31 cellular contexts compared by ENCODE assay signal in the genomic region with DNA sequence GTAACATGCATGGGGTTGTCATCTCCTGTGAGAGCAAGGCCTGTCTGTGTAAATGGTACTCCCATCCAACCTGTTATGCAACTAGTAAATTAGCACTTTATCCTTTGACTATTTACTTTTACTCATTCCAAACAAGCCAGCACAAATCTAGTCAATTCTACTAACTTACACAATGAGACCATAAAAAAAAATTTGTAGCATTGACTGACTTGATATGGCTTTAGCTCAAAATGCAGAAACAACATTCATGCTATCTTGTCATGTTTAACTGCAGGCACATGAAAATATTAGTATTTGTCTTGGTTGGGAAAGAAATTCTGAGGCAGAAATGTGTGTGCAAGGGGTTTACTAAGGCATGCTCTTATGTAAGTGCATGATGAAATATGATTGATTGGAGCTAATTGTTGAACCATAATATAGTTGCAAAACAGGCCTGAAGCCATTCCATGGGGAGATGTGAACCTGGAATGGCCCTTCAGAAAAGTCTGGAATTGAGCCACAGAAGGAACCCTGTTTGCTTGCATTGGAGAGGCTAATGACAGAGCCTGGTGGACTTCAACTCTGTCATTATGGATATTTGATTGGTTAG. TPM values are rescaled to one million over a fixed set of nuclear protein-coding genes. Genes with fewer than 3 reads are reported as not detected.
"Had no signal": no experiment of that assay in that cellular context is flagged by ENCODE, and none has a peak within 500 bp of the region (broad histone marks: within the 10 kb centered on the region; RNA-seq: fewer than 3 reads in every experiment).

No MANE protein-coding gene starts in this region.

- ATAC-seq: gastroesophageal sphincter; left ventricle myocardium superior; naive thymus-derived CD4-positive, alpha-beta T cell; stimulated activated memory B cell treated with anti-CD40 and anti-IgM and Interleukin-4, amounts not matched to agents 10 μg/mL and 1 μg/mL and 100 μg/mL, for 72 hours; upper lobe of right lung had no signal

- H3K4me1 Mint-ChIP-seq: stimulated activated memory B cell treated with anti-CD40 and anti-IgM and Interleukin-4, amounts not matched to agents 10 μg/mL and 1 μg/mL and 100 μg/mL, for 72 hours had no signal

- H3K36me3 ChIP-seq: gastroesophageal sphincter, ovary, prostate gland, sigmoid colon, stomach, suprapubic skin, tibial artery, upper lobe of right lung had no signal

- H3K4me3 ChIP-seq: gastroesophageal sphincter, hepatocyte, ovary, prostate gland, sigmoid colon, stomach, suprapubic skin, tibial artery, upper lobe of right lung had no signal

- H3K27me3 ChIP-seq: hepatocyte, ovary, stomach, tibial artery, upper lobe of right lung had no signal

- H3K9me3 ChIP-seq: prostate gland, sigmoid colon, suprapubic skin, upper lobe of right lung had no signal

- H3K4me3 Mint-ChIP-seq: activated CD4-positive, alpha-beta memory T cell treated with anti-CD3 and anti-CD28 coated beads for 36 hours; activated naive CD4-positive, alpha-beta T cell treated with anti-CD3 and anti-CD28 coated beads, Interleukin-2, amount 10 ng/mL, durations not matched to agents 7 days and 5 days; activated naive CD8-positive, alpha-beta T cell treated with anti-CD3 and anti-CD28 coated beads, Interleukin-2, amount 10 ng/mL, durations not matched to agents 7 days and 5 days; activated T-cell treated with anti-CD3 and anti-CD28 coated beads, Interleukin-2, amount 50 U/mL, for 24 hours; mesothelial cell of epicardium; stimulated activated memory B cell treated with anti-CD40 and anti-IgM and Interleukin-4, amounts not matched to agents 10 μg/mL and 1 μg/mL and 100 μg/mL, for 72 hours had no signal

- H3K36me3 Mint-ChIP-seq: activated CD4-positive, alpha-beta memory T cell treated with anti-CD3 and anti-CD28 coated beads for 36 hours; activated naive CD4-positive, alpha-beta T cell treated with anti-CD3 and anti-CD28 coated beads, Interleukin-2, amount 10 ng/mL, durations not matched to agents 7 days and 5 days; mesothelial cell of epicardium had no signal

- H3K27ac Mint-ChIP-seq: activated CD4-positive, alpha-beta memory T cell treated with anti-CD3 and anti-CD28 coated beads for 36 hours; activated naive CD4-positive, alpha-beta T cell treated with anti-CD3 and anti-CD28 coated beads, Interleukin-2, amount 10 ng/mL, durations not matched to agents 7 days and 5 days; activated naive CD8-positive, alpha-beta T cell treated with anti-CD3 and anti-CD28 coated beads, Interleukin-2, amount 10 ng/mL, durations not matched to agents 7 days and 5 days; activated T-cell treated with anti-CD3 and anti-CD28 coated beads, Interleukin-2, amount 50 U/mL, for 24 hours; mesothelial cell of epicardium; stimulated activated memory B cell treated with anti-CD40 and anti-IgM and Interleukin-4, amounts not matched to agents 10 μg/mL and 1 μg/mL and 100 μg/mL, for 72 hours had no signal

- DNase-seq: activated CD4-positive, alpha-beta memory T cell treated with anti-CD3 and anti-CD28 coated beads for 36 hours; activated CD4-positive, alpha-beta T cell treated with anti-CD3 and anti-CD28 coated beads for 4 hours; activated CD8-positive, alpha-beta memory T cell treated with anti-CD3 and anti-CD28 coated beads, Interleukin-2, amount 50 U/mL, for 48 hours; activated gamma-delta T cell; activated naive CD4-positive, alpha-beta T cell treated with anti-CD3 and anti-CD28 coated beads, Interleukin-2, amount 10 ng/mL, durations not matched to agents 7 days and 5 days; activated naive CD8-positive, alpha-beta T cell treated with anti-CD3 and anti-CD28 coated beads, Interleukin-2, amount 10 ng/mL, durations not matched to agents 7 days and 5 days; activated T-cell treated with anti-CD3 and anti-CD28 coated beads, Interleukin-2, amount 50 U/mL, for 24 hours; central memory CD4-positive, alpha-beta T cell; islet precursor cell; left ventricle myocardium superior; naive thymus-derived CD4-positive, alpha-beta T cell; ovary; retina; sigmoid colon; small intestine; stimulated activated CD4-positive, alpha-beta T cell treated with anti-CD3 and anti-CD28 coated beads, Interleukin-4, amount 100 ng/mL, for 4 hours; stimulated activated CD8-positive, alpha-beta memory T cell treated with anti-CD3 and anti-CD28 coated beads, Interleukin-4, amount 100 ng/mL, for 48 hours; stomach; tibial artery; upper lobe of right lung had no signal

- H3K27ac ChIP-seq: gastroesophageal sphincter, hepatocyte, ovary, prostate gland, sigmoid colon, stomach, suprapubic skin, tibial artery, upper lobe of right lung had no signal

- H3K4me1 ChIP-seq: gastroesophageal sphincter, prostate gland, sigmoid colon, stomach, suprapubic skin, tibial artery, upper lobe of right lung had no signal

RNA-seq across cellular contexts. Expression of a gene that starts 2.5 kb away (rescaled TPM):
- total RNA-seq: activated CD4-positive, alpha-beta memory T cell treated with anti-CD3 and anti-CD28 coated beads for 36 hours; activated naive CD8-positive, alpha-beta T cell treated with anti-CD3 and anti-CD28 coated beads, Interleukin-2, amount 10 ng/mL, durations not matched to agents 7 days and 5 days; astrocyte; endothelial cell of umbilical vein; fibroblast of lung; fibroblast of villous mesenchyme; gastroesophageal sphincter; left ventricle myocardium superior; mesothelial cell of epicardium; naive thymus-derived CD4-positive, alpha-beta T cell; ovary; prostate gland; sigmoid colon; stomach; suprapubic skin; T-helper 2 cell treated with Interferon-gamma antibody and Interleukin-4, amounts not matched to agents 100 ng/mL and 5 ng/mL, for 36 hours; upper lobe of right lung had no signal
